In genomic region chr1:58702766-58703165, GRCh38 we compare ENCODE assay signal across 15 cellular contexts. TPM values are rescaled to one million over a fixed set of nuclear protein-coding genes. Genes with fewer than 3 reads are reported as not detected.
DNase-seq lines count a peak whose midpoint lies in the region; ATAC-seq and TF ChIP-seq lines count a peak whose summit lies in the region.
"Had no signal": no experiment of that assay in that cellular context is flagged by ENCODE, and none has a peak within 500 bp of the region (broad histone marks: within the 10 kb centered on the region; RNA-seq: fewer than 3 reads in every experiment).

No MANE protein-coding gene starts in this region.

- H2AFZ ChIP-seq in smooth muscle cell (ENCODE audit: low read depth): peak overlapping the region; percentile 25

- H3K4me1 ChIP-seq in smooth muscle cell (ENCODE audit: low read depth): peaks cover 7% of the 10 kb centered on the region

- CTCF ChIA-PET in activated CD8-positive, alpha-beta T cell treated with anti-CD3 and anti-CD28 coated beads, Interleukin-2, amount 10 ng/mL, durations not matched to agents 7 days and 5 days (lab: Charles Lee): interaction anchor here (1.9 kb wide), 1 partner anchor 12 kb away, joined by 9 read pairs; no protein-coding TSS in a partner anchor

- POLR2A ChIA-PET in activated CD8-positive, alpha-beta T cell treated with anti-CD3 and anti-CD28 coated beads, Interleukin-2, amount 10 ng/mL, durations not matched to agents 7 days and 5 days (lab: Charles Lee): no interaction called here

- no peak overlapping the region for H3K9ac ChIP-seq in smooth muscle cell (ENCODE audit: low read depth)

- no peaks in the 10 kb centered on the region for H3K27me3 ChIP-seq in smooth muscle cell (ENCODE audit: low read depth)

- no peaks in the 10 kb centered on the region for H3F3A ChIP-seq in smooth muscle cell (ENCODE audit: low read depth)

- H3K9me3 Mint-ChIP-seq in IgD-negative memory B cell (no peaks in the 10 kb centered on the region), brain (peaks cover 0 to 3% (median 0%) of the 10 kb centered on the region in 5 experiments)
- no peaks in the 10 kb centered on the region for H3K9me3 Mint-ChIP-seq in activated CD8-positive, alpha-beta T cell treated with anti-CD3 and anti-CD28 coated beads, Interleukin-2, amount 10 ng/mL, durations not matched to agents 7 days and 5 days (ENCODE audit: insufficient read depth)

- H4K20me1 ChIP-seq in smooth muscle cell (ENCODE audit: low read depth): no peaks in the 10 kb centered on the region

- H3K27ac ChIP-seq in smooth muscle cell (ENCODE audit: low read depth): no peak overlapping the region
- H3K27ac ChIP-seq: RWPE1 had no signal

- no peaks in the 10 kb centered on the region for H3K36me3 ChIP-seq in smooth muscle cell (ENCODE audit: low read depth)

- H3K4me3 ChIP-seq in smooth muscle cell: no peak overlapping the region

- no peak overlapping the region for H3K4me2 ChIP-seq in smooth muscle cell

- no peaks in the 10 kb centered on the region for H3K9me3 ChIP-seq in smooth muscle cell (replicated peaks; ENCODE audit: low read depth)
- H3K9me3 ChIP-seq: Caco-2 had no signal

- peak overlapping the region in 2 of 4 donors; percentile 32 to 68 for H3K4me3 Mint-ChIP-seq in IgD-negative memory B cell
- peak overlapping the region in 1 of 5 experiments; percentile 84 for H3K4me3 Mint-ChIP-seq in brain
- no peak overlapping the region for H3K4me3 Mint-ChIP-seq in activated CD8-positive, alpha-beta T cell treated with anti-CD3 and anti-CD28 coated beads, Interleukin-2, amount 10 ng/mL, durations not matched to agents 7 days and 5 days
- H3K4me3 Mint-ChIP-seq: B cell had no signal

- H3K36me3 Mint-ChIP-seq in IgD-negative memory B cell (peaks cover 2% of the 10 kb centered on the region), brain (peaks cover 5% of the 10 kb centered on the region)
- H3K36me3 Mint-ChIP-seq in activated CD8-positive, alpha-beta T cell treated with anti-CD3 and anti-CD28 coated beads, Interleukin-2, amount 10 ng/mL, durations not matched to agents 7 days and 5 days (ENCODE audit: low read depth): peaks cover 12% of the 10 kb centered on the region
- H3K36me3 Mint-ChIP-seq: CD4-positive, CD25-positive, alpha-beta regulatory T cell had no signal

- H3K79me2 ChIP-seq in smooth muscle cell (ENCODE audit: low read depth): peaks cover 19% of the 10 kb centered on the region

- peak overlapping the region in 2 of 3 donors; percentile 16 to 51 for H3K27ac Mint-ChIP-seq in IgD-negative memory B cell
- H3K27ac Mint-ChIP-seq in brain: peak overlapping the region in 3 of 5 experiments; percentile 56 to 91 (median 67)
- H3K27ac Mint-ChIP-seq in activated CD8-positive, alpha-beta T cell treated with anti-CD3 and anti-CD28 coated beads, Interleukin-2, amount 10 ng/mL, durations not matched to agents 7 days and 5 days: no peak overlapping the region
- H3K27ac Mint-ChIP-seq: B cell had no signal

- DNase-seq in left kidney (ENCODE audit: low read depth, low spot score) (peak; percentile 39), smooth muscle cell (lab: John Stamatoyannopoulos, UW; ENCODE audit: unreplicated experiment) (no peak), NCI-H1436 (lab: John Stamatoyannopoulos, UW) (no peak)
- DNase-seq in activated CD8-positive, alpha-beta T cell treated with anti-CD3 and anti-CD28 coated beads, Interleukin-2, amount 10 ng/mL, durations not matched to agents 7 days and 5 days: no peak
- DNase-seq: Caco-2; CD4-positive, CD25-positive, alpha-beta regulatory T cell; EL; NCI-H1930; NCI-H446 treated with DMSO at 0.1 percent for 48 hours; NCI-H748 treated with DMSO at 0.1 percent for 48 hours had no signal

- H3K27me3 Mint-ChIP-seq in IgD-negative memory B cell (no peaks in the 10 kb centered on the region), brain (peaks cover 8% of the 10 kb centered on the region)
- peaks cover 9% of the 10 kb centered on the region for H3K27me3 Mint-ChIP-seq in activated CD8-positive, alpha-beta T cell treated with anti-CD3 and anti-CD28 coated beads, Interleukin-2, amount 10 ng/mL, durations not matched to agents 7 days and 5 days (ENCODE audit: low read depth)
- H3K27me3 Mint-ChIP-seq: B cell had no signal

- no peak for ATAC-seq in HG03159 (IDR thresholded peaks at IDR 0.05; ENCODE audit: unreplicated experiment)
- ATAC-seq in activated CD8-positive, alpha-beta T cell treated with anti-CD3 and anti-CD28 coated beads, Interleukin-2, amount 10 ng/mL, durations not matched to agents 7 days and 5 days: no peak

- WGBS in smooth muscle cell (ENCODE audit: low lambda C conversion rate): 98% methylated on average over 2 of the region's 2 CpGs

- H3K4me1 Mint-ChIP-seq in IgD-negative memory B cell (peaks cover 9 to 20% (median 14%) of the 10 kb centered on the region in 3 donors), brain (peaks cover 23% of the 10 kb centered on the region)
- peaks cover 13% of the 10 kb centered on the region for H3K4me1 Mint-ChIP-seq in activated CD8-positive, alpha-beta T cell treated with anti-CD3 and anti-CD28 coated beads, Interleukin-2, amount 10 ng/mL, durations not matched to agents 7 days and 5 days (ENCODE audit: low read depth)

- TF ChIP-seq CTCF in brain (conservative IDR thresholded peaks at IDR 0.05) (no peak), smooth muscle cell (IDR thresholded peaks at IDR 0.05; ENCODE audit: borderline replicate concordance, insufficient read depth, poor library complexity, severe bottlenecking) (no peak)

RNA-seq across cellular contexts. Expression of gene MYSM1, which starts 2.9 kb away (rescaled TPM):
- polyA plus RNA-seq in IgD-negative memory B cell (23.1 TPM), brain (ENCODE audit: insufficient read depth, low read depth, low replicate concordance) (1.5 TPM), smooth muscle cell (6.9 and 9.9 TPM in 2 replicates)
- total RNA-seq in smooth muscle cell: 30.7 and 32.2 TPM in 2 replicates
- total RNA-seq in activated CD8-positive, alpha-beta T cell treated with anti-CD3 and anti-CD28 coated beads, Interleukin-2, amount 10 ng/mL, durations not matched to agents 7 days and 5 days: 10 to 100 TPM; 42.9 to 46.1 TPM
